28 cellular contexts compared by ENCODE assay signal in genomic region chr18:30361864-30362540, GRCh38.
A peak's percentile ranks its signal among the peaks of the same experiment; 100 is the strongest.
DNase-seq lines count a peak whose midpoint lies in the region; ATAC-seq, FAIRE-seq and TF ChIP-seq lines count a peak whose summit lies in the region.
"Had no signal": no experiment of that assay in that cellular context is flagged by ENCODE, and none has a peak within 500 bp of the region (broad histone marks: within the 10 kb centered on the region; RNA-seq: fewer than 3 reads in every experiment).

No MANE protein-coding gene starts in this region.

- H3K4me2 ChIP-seq in GM23338 (no peak overlapping the region), IMR-90 (ENCODE audit: low read depth, low read length) (no peak overlapping the region), K562 (ENCODE audit: insufficient read depth, low read length) (no peak overlapping the region), mesendoderm (ENCODE audit: low read length) (no peak overlapping the region)
- H3K4me2 ChIP-seq: A549 had no signal

- BruUV-seq in IMR-90 (replicated peaks; lab: Mats Ljungman, UMichigan) (no TSS peak), K562 (replicated peaks; lab: Mats Ljungman, UMichigan) (no TSS peak)

- H3K79me2 ChIP-seq in GM23338 (replicated peaks; ENCODE audit: insufficient read depth) (no peaks in the 10 kb centered on the region), K562 (ENCODE audit: control insufficient read depth, insufficient read depth, low read length) (no peaks in the 10 kb centered on the region), mesendoderm (ENCODE audit: control insufficient read depth, insufficient read depth, low read length) (no peaks in the 10 kb centered on the region)

- H3K4me1 ChIP-seq in GM23338 (ENCODE audit: insufficient read depth) = peaks cover 4% of the 10 kb centered on the region; the same call in 1 of the 2 replicates
- H3K4me1 ChIP-seq in IMR-90 (ENCODE audit: control insufficient read depth, insufficient read depth, low read length) = no peaks in the 10 kb centered on the region
- peaks cover 0 to 9% of the 10 kb centered on the region in 2 experiments; a peak in 1 of 5 replicates for H3K4me1 ChIP-seq in K562 (replicated peaks in 1 of 2; ENCODE audit: control insufficient read depth in 2 of 2, insufficient read depth in 2 of 2, low read length in 2 of 2)
- H3K4me1 ChIP-seq in mesendoderm (ENCODE audit: control insufficient read depth, low read depth, low read length) = no peaks in the 10 kb centered on the region
- H3K4me1 ChIP-seq: A549, Peyer's patch had no signal

- H3K56ac ChIP-seq in IMR-90 (ENCODE audit: extremely low read depth, insufficient read depth, low read length) (no peak overlapping the region), mesendoderm (ENCODE audit: low read length) (no peak overlapping the region)

- H3K79me1 ChIP-seq in IMR-90 (ENCODE audit: low read depth in 1 of 2, low read length in 2 of 2) (no peaks in the 10 kb centered on the region), mesendoderm (ENCODE audit: low read length) (no peaks in the 10 kb centered on the region)

- H3K36me3 ChIP-seq in GM23338 (ENCODE audit: insufficient read depth) (no peaks in the 10 kb centered on the region), IMR-90 (ENCODE audit: control insufficient read depth, insufficient read depth, low read length) (no peaks in the 10 kb centered on the region), K562 (ENCODE audit: control insufficient read depth, insufficient read depth, low read length) (no peaks in the 10 kb centered on the region), mesendoderm (ENCODE audit: control insufficient read depth, insufficient read depth, low read length) (no peaks in the 10 kb centered on the region)
- H3K36me3 ChIP-seq: Peyer's patch had no signal

- no peaks in the 10 kb centered on the region for H3F3A ChIP-seq in GM23338 (replicated peaks; ENCODE audit: low read depth)

- TF ChIP-seq RAD21 in IMR-90 (IDR thresholded peaks at IDR 0.05; ENCODE audit: low read length) (no peak), K562 (CRISPR knock-in tag; conservative IDR thresholded peaks at IDR 0.05 in 1 of 2, IDR thresholded peaks at IDR 0.05 in 1 of 2) (no peak)

- H3K9ac ChIP-seq in IMR-90 (ENCODE audit: low read depth, low read length) = no peak overlapping the region
- no peak overlapping the region for H3K9ac ChIP-seq in K562 (ENCODE audit: insufficient read depth in 1 of 2, low read depth in 2 of 2, low read length in 2 of 2)
- H3K9ac ChIP-seq in mesendoderm (ENCODE audit: low read length) = no peak overlapping the region

- ATAC-seq in GM23338 = peak; percentile 61
- no peak for ATAC-seq in IMR-90 (ENCODE audit: low read depth)
- peak; percentile 85 for ATAC-seq in K562
- no peak for ATAC-seq in GM19023 (IDR thresholded peaks at IDR 0.05; ENCODE audit: unreplicated experiment)
- ATAC-seq in activated CD8-positive, alpha-beta memory T cell treated with anti-CD3 and anti-CD28 coated beads, Interleukin-2, amount 10 ng/mL, durations not matched to agents 7 days and 5 days = no peak
- ATAC-seq: A549, SK-N-SH treated with all-trans-retinoic acid at 6 μM for 48 hours had no signal

- H4K8ac ChIP-seq in IMR-90 (ENCODE audit: low read depth in 2 of 2, low read length in 2 of 2) (no peak overlapping the region), mesendoderm (ENCODE audit: low read depth, low read length) (no peak overlapping the region)

- no peaks in the 10 kb centered on the region for H3K9me2 ChIP-seq in GM23338 (ENCODE audit: insufficient read depth)

- in situ Hi-C loops in IMR-90 (cut with MboI; ENCODE audit: low sequenced_read_pairs) (no loop called here), K562 (cut with MboI) (no loop called here)

- POLR2A ChIA-PET in IMR-90 (lab: Charles Lee; ENCODE audit: unreplicated experiment) = no interaction called here
- POLR2A ChIA-PET in K562 (lab: Yijun Ruan, JAX) = interaction anchor here (0.6 kb wide), 1 partner anchor 575 kb away, joined by 3 read pairs; no protein-coding TSS in a partner anchor

- dilution Hi-C loops in IMR-90 (cut with HindIII; ENCODE audit: low sequenced_read_pairs, unreplicated experiment) = no loop called here

- H3K9me3 ChIP-seq in IMR-90 (ENCODE audit: control insufficient read depth, insufficient read depth, low read length) (peaks cover 6% of the 10 kb centered on the region), K562 (replicated peaks; ENCODE audit: control insufficient read depth, insufficient read depth, low read depth, low read length) (no peaks in the 10 kb centered on the region)
- H3K9me3 ChIP-seq: A549, Peyer's patch had no signal

- no peak overlapping the region for H4K5ac ChIP-seq in IMR-90 (ENCODE audit: low read depth, low read length)
- H4K5ac ChIP-seq in mesendoderm (ENCODE audit: low read length) = no peak overlapping the region

- no peak overlapping the region for H3K23ac ChIP-seq in IMR-90 (ENCODE audit: low read depth, low read length)
- no peak overlapping the region for H3K23ac ChIP-seq in mesendoderm (ENCODE audit: low read length)

- no peak for FAIRE-seq in K562 (lab: Jason Lieb, UNC)
- FAIRE-seq: A549, GM12892, GM19239, H54 had no signal

- H2BK15ac ChIP-seq in IMR-90 (ENCODE audit: low read depth, low read length) = no peak overlapping the region
- no peak overlapping the region for H2BK15ac ChIP-seq in mesendoderm (replicated peaks; ENCODE audit: low read depth)

- no peak overlapping the region for H2AK9ac ChIP-seq in IMR-90 (replicated peaks; ENCODE audit: low read depth, low read length, poor library complexity)

- no peak overlapping the region for H3K27ac ChIP-seq in GM23338 (ENCODE audit: low read depth)
- H3K27ac ChIP-seq in IMR-90 (ENCODE audit: insufficient read depth, low read length) = no peak overlapping the region
- no peak overlapping the region for H3K27ac ChIP-seq in K562 (ENCODE audit: extremely low read depth, low read depth, low read length)
- H3K27ac ChIP-seq in mesendoderm (ENCODE audit: low read depth, low read length) = no peak overlapping the region
- H3K27ac ChIP-seq: A549, HL-60, Peyer's patch had no signal

- H2AK5ac ChIP-seq in IMR-90 (ENCODE audit: low read depth, low read length) = no peak overlapping the region
- H2AK5ac ChIP-seq in mesendoderm (ENCODE audit: low read length) = no peak overlapping the region

- H2BK20ac ChIP-seq in IMR-90 (ENCODE audit: low read depth, low read length) = no peak overlapping the region

- H3K4me1 Mint-ChIP-seq in GM23338 = peaks cover 5% of the 10 kb centered on the region; the same call in 2 of the 3 replicates
- H3K4me1 Mint-ChIP-seq in activated CD8-positive, alpha-beta memory T cell treated with anti-CD3 and anti-CD28 coated beads, Interleukin-2, amount 10 ng/mL, durations not matched to agents 7 days and 5 days = no peaks in the 10 kb centered on the region
- H3K4me1 Mint-ChIP-seq: CD4-positive, alpha-beta memory T cell had no signal

- H2AFZ ChIP-seq in GM23338 (no peak overlapping the region), IMR-90 (replicated peaks; ENCODE audit: low read length, poor library complexity) (peak overlapping the region; percentile 32), K562 (ENCODE audit: low read depth, low read length) (peak overlapping the region; percentile 60)

- peak; percentile 18 to 56; a peak in 2 of 4 replicates for TF ChIP-seq CTCF in GM23338 (conservative IDR thresholded peaks at IDR 0.05; ENCODE audit: low read depth in 2 of 2)
- TF ChIP-seq CTCF in IMR-90 (conservative IDR thresholded peaks at IDR 0.05; ENCODE audit: low read depth, low read length) = no peak
- TF ChIP-seq CTCF in K562 (IDR thresholded peaks at IDR 0.05 in 2 of 3, conservative IDR thresholded peaks at IDR 0.05 in 1 of 3; ENCODE audit: insufficient read depth in 2 of 3, low read depth in 1 of 3, low read length in 3 of 3) = peak in 2 of 3 experiments; percentile 2 to 11; a peak in 1 of 6 replicates

- H2BK120ac ChIP-seq in IMR-90 (ENCODE audit: low read depth, low read length) (no peak overlapping the region), mesendoderm (ENCODE audit: low read depth, low read length) (no peak overlapping the region)

- no peak overlapping the region for H3K4me3 Mint-ChIP-seq in GM23338
- H3K4me3 Mint-ChIP-seq in activated CD8-positive, alpha-beta memory T cell treated with anti-CD3 and anti-CD28 coated beads, Interleukin-2, amount 10 ng/mL, durations not matched to agents 7 days and 5 days = no peak overlapping the region
- H3K4me3 Mint-ChIP-seq: CD4-positive, alpha-beta memory T cell had no signal

- CTCF ChIA-PET in IMR-90 (lab: Yijun Ruan, JAX) (no interaction called here), K562 (lab: Yijun Ruan, JAX; ENCODE audit: low intra/inter-chr PET ratio) (no interaction called here)
- CTCF ChIA-PET in activated CD8-positive, alpha-beta memory T cell treated with anti-CD3 and anti-CD28 coated beads, Interleukin-2, amount 10 ng/mL, durations not matched to agents 7 days and 5 days (lab: Charles Lee) = no interaction called here

- H3K27ac Mint-ChIP-seq in GM23338 = no peak overlapping the region
- H3K27ac Mint-ChIP-seq in activated CD8-positive, alpha-beta memory T cell treated with anti-CD3 and anti-CD28 coated beads, Interleukin-2, amount 10 ng/mL, durations not matched to agents 7 days and 5 days = no peak overlapping the region
- H3K27ac Mint-ChIP-seq: CD4-positive, alpha-beta memory T cell had no signal

- peaks cover 4% of the 10 kb centered on the region for H3K27me3 Mint-ChIP-seq in GM23338 (ENCODE audit: insufficient read depth, low read depth, poor library complexity)
- no peaks in the 10 kb centered on the region for H3K27me3 Mint-ChIP-seq in activated CD8-positive, alpha-beta memory T cell treated with anti-CD3 and anti-CD28 coated beads, Interleukin-2, amount 10 ng/mL, durations not matched to agents 7 days and 5 days
- H3K27me3 Mint-ChIP-seq: CD4-positive, alpha-beta memory T cell had no signal

- H3K9me1 ChIP-seq in IMR-90 (ENCODE audit: insufficient read depth, low read length) (no peaks in the 10 kb centered on the region), K562 (ENCODE audit: control insufficient read depth, insufficient read depth, low read length) (no peaks in the 10 kb centered on the region)

- intact Hi-C loops in IMR-90 (cut with micrococcal nuclease) (no loop called here), K562 (cut with micrococcal nuclease) (loop anchor here (5.0 kb wide), 1 partner anchor 525 kb away; no protein-coding TSS in a partner anchor)

- H2BK5ac ChIP-seq in IMR-90 (ENCODE audit: low read depth, low read length, poor library complexity, severe bottlenecking) (no peak overlapping the region), mesendoderm (ENCODE audit: low read length) (no peak overlapping the region)

- H3K14ac ChIP-seq in IMR-90 (replicated peaks; ENCODE audit: low read depth, low read length) = no peak overlapping the region

- no peaks in the 10 kb centered on the region for H3K9me3 Mint-ChIP-seq in GM23338
- H3K9me3 Mint-ChIP-seq in activated CD8-positive, alpha-beta memory T cell treated with anti-CD3 and anti-CD28 coated beads, Interleukin-2, amount 10 ng/mL, durations not matched to agents 7 days and 5 days (ENCODE audit: low read depth) = peaks cover 7% of the 10 kb centered on the region

- no peaks in the 10 kb centered on the region for H4K20me1 ChIP-seq in GM23338 (replicated peaks; ENCODE audit: insufficient read depth)
- no peaks in the 10 kb centered on the region for H4K20me1 ChIP-seq in IMR-90 (ENCODE audit: insufficient read depth, low read length)
- no peaks in the 10 kb centered on the region for H4K20me1 ChIP-seq in K562 (replicated peaks; ENCODE audit: control insufficient read depth, insufficient read depth, low read length)

- TF ChIP-seq POLR2A in IMR-90 (IDR thresholded peaks at IDR 0.05; ENCODE audit: low read depth, low read length) (no peak), K562 (conservative IDR thresholded peaks at IDR 0.05) (no peak)

- DNase-seq in GM23338 (ENCODE audit: low spot score) (peak; percentile 9), IMR-90 (no peak), K562 (ENCODE audit: extremely low read depth in 1 of 4, low spot score in 3 of 4) (peak in 1 of 4 experiments; percentile 53), mesendoderm (peak; percentile 18), NCI-H774 (lab: John Stamatoyannopoulos, UW) (no peak)
- no peak for DNase-seq in activated CD8-positive, alpha-beta memory T cell treated with anti-CD3 and anti-CD28 coated beads, Interleukin-2, amount 10 ng/mL, durations not matched to agents 7 days and 5 days
- DNase-seq: AML-193; C1 segment of cervical spinal cord; CD4-positive, alpha-beta memory T cell; COR-L47; DMS79 treated with DMSO at 0.1 percent for 48 hours; GF-D8; Kasumi-1; NCI-H1092 treated with DMSO at 0.1 percent for 48 hours; NCI-H1436; NCI-H187; NCI-H2107; NCI-H446; NCI-H524 treated with DMSO at 0.1 percent for 48 hours; OCI-M1; Peyer's patch had no signal

- no peaks in the 10 kb centered on the region for H3K36me3 Mint-ChIP-seq in GM23338 (ENCODE audit: low read depth)
- H3K36me3 Mint-ChIP-seq in activated CD8-positive, alpha-beta memory T cell treated with anti-CD3 and anti-CD28 coated beads, Interleukin-2, amount 10 ng/mL, durations not matched to agents 7 days and 5 days = no peaks in the 10 kb centered on the region
- H3K36me3 Mint-ChIP-seq: CD4-positive, alpha-beta memory T cell had no signal

- no peak overlapping the region for H3K18ac ChIP-seq in IMR-90 (ENCODE audit: low read depth, low read length)
- H3K18ac ChIP-seq in mesendoderm (ENCODE audit: low read length) = no peak overlapping the region

- H3K27me3 ChIP-seq in GM23338 (ENCODE audit: insufficient read depth) (no peaks in the 10 kb centered on the region), IMR-90 (ENCODE audit: control insufficient read depth, insufficient read depth, low read length) (no peaks in the 10 kb centered on the region), K562 (ENCODE audit: control insufficient read depth in 2 of 2, insufficient read depth in 2 of 2, low read length in 2 of 2) (no peaks in the 10 kb centered on the region), mesendoderm (ENCODE audit: insufficient read depth, low read length, poor library complexity) (no peaks in the 10 kb centered on the region)
- H3K27me3 ChIP-seq: Peyer's patch had no signal

- H3K4ac ChIP-seq in IMR-90 (ENCODE audit: low read depth, low read length) (no peak overlapping the region), mesendoderm (ENCODE audit: low read depth, low read length) (no peak overlapping the region)

- no peak overlapping the region for H4K91ac ChIP-seq in IMR-90 (ENCODE audit: insufficient read depth, low read depth, low read length)

- H3K4me3 ChIP-seq in GM23338 (no peak overlapping the region), IMR-90 (ENCODE audit: insufficient read depth, low read depth, low read length) (no peak overlapping the region), K562 (no peak overlapping the region), mesendoderm (ENCODE audit: low read length) (no peak overlapping the region)
- H3K4me3 ChIP-seq: A549, Peyer's patch had no signal

- WGBS in IMR-90 (ENCODE audit: extremely low coverage in 2 of 2, insufficient read length in 1 of 2), 2 experiments = 40% methylated on average over 1 of the region's 11 CpGs; no CpG with 5 or more reads in 1 of the 2 experiments
- 16% methylated on average over 11 of the region's 11 CpGs for WGBS in K562 (ENCODE audit: insufficient coverage, low coverage, missing lambda C conversion rate)
- WGBS in mesendoderm (ENCODE audit: extremely low coverage, insufficient coverage, low lambda C conversion rate) = no CpG with 5 or more reads among the region's 11 CpGs

- TF ChIP-seq EP300 in K562 (IDR thresholded peaks at IDR 0.05; ENCODE audit: low read length) = no peak

Comparison
In these comparisons a context has a peak if more than half of its experiments do, and no peak if none do; other contexts are left out.
1. ATAC-seq: peak in GM23338 (single experiment) and K562 (single experiment); none in IMR-90 (single experiment), GM19023 (single experiment) and activated CD8-positive, alpha-beta memory T cell treated with anti-CD3 and anti-CD28 coated beads, Interleukin-2, amount 10 ng/mL, durations not matched to agents 7 days and 5 days (single experiment).
2. DNase-seq: peak in GM23338 (single experiment) and mesendoderm (single experiment); none in IMR-90 (single experiment), NCI-H774 (single experiment) and activated CD8-positive, alpha-beta memory T cell treated with anti-CD3 and anti-CD28 coated beads, Interleukin-2, amount 10 ng/mL, durations not matched to agents 7 days and 5 days (single experiment).